Comparison of ENCODE assay signal across 8 cellular contexts in the genomic region with DNA sequence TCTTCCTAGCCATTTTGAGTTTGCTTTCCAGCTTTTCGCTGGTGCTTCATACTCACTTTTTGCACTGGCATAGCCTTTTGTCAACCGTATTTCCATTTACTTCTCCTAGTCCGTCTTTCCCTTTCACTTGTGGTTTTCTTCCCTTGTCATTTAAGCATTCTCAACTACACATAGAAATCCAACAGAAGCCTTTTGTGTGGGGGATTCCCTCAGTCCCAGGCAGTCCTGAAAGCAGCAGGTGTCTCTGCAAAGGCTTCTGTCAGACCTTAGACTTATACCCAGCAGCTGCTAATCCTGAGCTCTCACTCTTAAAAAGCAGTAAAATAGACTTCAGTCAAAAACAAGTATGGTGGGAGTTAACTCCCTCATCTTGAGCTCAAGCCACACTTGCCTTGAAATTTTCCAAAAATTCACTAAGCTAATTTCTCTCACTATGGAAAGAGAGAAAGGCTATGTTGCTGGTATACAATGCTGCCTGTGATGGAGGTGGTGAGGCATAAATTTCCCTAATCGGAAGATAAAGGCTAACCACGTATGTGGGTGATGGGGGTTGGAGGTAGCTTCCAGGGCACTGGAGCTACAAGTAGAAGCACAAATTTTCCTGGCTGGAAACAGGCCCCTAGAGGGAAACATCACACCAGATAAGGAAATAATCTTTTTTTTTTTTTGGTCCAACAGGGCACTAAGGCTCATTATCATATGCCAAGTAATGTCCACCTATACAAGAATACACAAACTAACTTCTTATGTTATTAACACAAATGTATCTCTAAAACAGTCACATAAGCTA. TPM values are rescaled to one million over a fixed set of nuclear protein-coding genes. Genes with fewer than 3 reads are reported as not detected.
DNase-seq lines count a peak whose midpoint lies in the region; ATAC-seq and TF ChIP-seq lines count a peak whose summit lies in the region.

No MANE protein-coding gene starts in this region.

- H3K9me3 ChIP-seq in ascending aorta: no peaks in the 10 kb centered on the region

- CTCF ChIA-PET in T-cell (lab: Charles Lee): interaction anchor here (0.7 kb wide), 2 partner anchors 27 to 40 kb away, joined by 3 to 4 read pairs; partner anchors contain the start of gene MOB3B (in 1 of the 2)

- TF ChIP-seq POLR2A in lower leg skin (IDR thresholded peaks at IDR 0.05): no peak

- H3K9me3 Mint-ChIP-seq in naive B cell (peaks cover 0 to 6% (median 2%) of the 10 kb centered on the region in 7 donors), T-cell (peaks cover 0 to 3% (median 2%) of the 10 kb centered on the region in 3 donors)

- no peak for TF ChIP-seq CTCF in ascending aorta (IDR thresholded peaks at IDR 0.05)
- no peak for TF ChIP-seq CTCF in lower leg skin (IDR thresholded peaks at IDR 0.05)

- no peaks in the 10 kb centered on the region for H3K27me3 Mint-ChIP-seq in naive B cell
- peaks cover 0 to under 1% of the 10 kb centered on the region in 2 donors for H3K27me3 Mint-ChIP-seq in T-cell

- POLR2A ChIA-PET in T-cell (lab: Charles Lee): no interaction called here

- H3K36me3 Mint-ChIP-seq in naive B cell (no peaks in the 10 kb centered on the region), T-cell (peaks cover 2% of the 10 kb centered on the region)

- H3K4me3 Mint-ChIP-seq in naive B cell (peak overlapping the region; percentile 19 to 80 (median 52)), T-cell (no peak overlapping the region)

- peak overlapping the region in 4 of 6 donors; percentile 44 to 92 (median 60) for H3K27ac Mint-ChIP-seq in naive B cell
- H3K27ac Mint-ChIP-seq in T-cell: no peak overlapping the region

- DNase-seq in naive B cell (no peak), ascending aorta (ENCODE audit: low spot score in 2 of 2) (no peak), cerebellar nuclear complex (lab: John Stamatoyannopoulos, UW) (no peak), lower leg skin (ENCODE audit: low spot score in 2 of 2) (no peak), T-cell (no peak)

- no peaks in the 10 kb centered on the region for H3K36me3 ChIP-seq in ascending aorta

- no peak overlapping the region for H3K4me3 ChIP-seq in ascending aorta
- no peak overlapping the region for H3K4me3 ChIP-seq in lower leg skin (ENCODE audit: low read depth, poor library complexity, severe bottlenecking)

- 87 to 88% methylated on average over 5 of the region's 5 CpGs for WGBS in lower leg skin, 2 donors

- intact Hi-C loops in ascending aorta (cut with DNase I) (no loop called here), lower leg skin (cut with DNase I; ENCODE audit: low total_unique reads) (no loop called here)

- no peak overlapping the region for H3K27ac ChIP-seq in ascending aorta

- H3K4me1 ChIP-seq in ascending aorta: no peaks in the 10 kb centered on the region

- no peaks in the 10 kb centered on the region for H3K27me3 ChIP-seq in ascending aorta

- peaks cover 60 to 82% (median 77%) of the 10 kb centered on the region in 3 donors for H3K4me1 Mint-ChIP-seq in naive B cell
- peaks cover 16 to 20% (median 18%) of the 10 kb centered on the region in 3 donors for H3K4me1 Mint-ChIP-seq in T-cell

- ATAC-seq in GM18870 (IDR thresholded peaks at IDR 0.05; ENCODE audit: unreplicated experiment) (peak; percentile 89), GM21786 (IDR thresholded peaks at IDR 0.05; ENCODE audit: unreplicated experiment) (peak; percentile 72), HG03469 (IDR thresholded peaks at IDR 0.05; ENCODE audit: unreplicated experiment) (peak; percentile 59), naive B cell (ENCODE audit: low read depth in 2 of 2) (peak; percentile 35 to 37), T-cell (replicated peaks in 1 of 4) (no peak)

RNA-seq across cellular contexts. Expression of gene IFNK, which starts 34.8 kb away (rescaled TPM):
- not detected for polyA plus RNA-seq in naive B cell (ENCODE audit: low read depth in 6 of 6)
- total RNA-seq in ascending aorta (not detected), lower leg skin (not detected), T-cell (not detected)

RNA-seq across cellular contexts. Expression of gene MOB3B, which starts 40.3 kb away (rescaled TPM):
- polyA plus RNA-seq in naive B cell (ENCODE audit: low read depth in 6 of 6): 10 to 100 TPM in 5 of 6 donors, 1 to 10 TPM in 1; 9.5 to 19.8 (median 15.7) TPM
- total RNA-seq in ascending aorta: 2.4 TPM
- total RNA-seq in lower leg skin: 10 to 100 TPM in 2 of 4 donors, 1 to 10 TPM in 2; 8.2 to 16.5 (median 10.5) TPM
- total RNA-seq in T-cell: under 1 TPM; 0.40 to 0.72 (median 0.56) TPM

Comparison
In these comparisons a context has a peak if more than half of its experiments do, and no peak if none do; other contexts are left out.
1. ATAC-seq: peak in GM18870 (single experiment), GM21786 (single experiment), HG03469 (single experiment) and naive B cell (2 of 2); none in T-cell (0 of 4).
2. H3K27ac Mint-ChIP-seq: peak in naive B cell (4 of 6); none in T-cell (0 of 2).
3. H3K4me3 Mint-ChIP-seq: peak in naive B cell (8 of 8); none in T-cell (0 of 3).